Comparison of ENCODE assay signal across 8 cellular contexts in the genomic region with DNA sequence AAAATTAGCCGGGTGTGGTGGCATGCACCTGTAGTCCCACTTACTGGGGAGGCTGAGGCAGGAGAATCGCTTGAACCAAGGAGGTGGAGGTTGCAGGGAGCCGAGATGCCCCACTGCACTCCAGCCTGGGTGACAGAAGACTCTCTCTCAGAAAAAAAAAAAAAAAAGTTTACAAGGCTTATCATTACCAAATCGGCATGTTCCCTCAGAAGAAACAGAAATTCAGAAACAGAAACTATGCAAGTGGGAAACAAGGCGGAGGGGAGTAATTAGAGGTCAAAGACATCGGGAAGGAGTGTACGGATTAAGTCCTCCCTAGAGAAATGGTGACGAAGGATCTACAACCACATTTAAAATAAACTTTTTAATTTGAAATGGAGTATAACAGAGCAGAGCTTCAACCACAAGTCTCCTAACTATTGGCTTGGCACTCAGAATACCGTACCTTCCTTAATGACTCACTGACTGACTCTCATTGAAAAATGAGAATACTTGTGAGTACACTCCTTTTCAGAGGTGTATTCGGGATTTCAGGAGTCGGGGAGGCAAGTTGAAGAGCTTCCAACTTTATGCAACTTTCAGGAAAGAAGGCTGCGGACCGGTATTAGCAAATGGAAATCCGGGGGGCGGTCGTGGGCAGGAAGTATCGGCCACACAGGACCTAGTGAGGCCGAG. TPM values are rescaled to one million over a fixed set of nuclear protein-coding genes. Genes with fewer than 3 reads are reported as not detected.
DNase-seq lines count a peak whose midpoint lies in the region; ATAC-seq and TF ChIP-seq lines count a peak whose summit lies in the region.

No MANE protein-coding gene starts in this region.

- H3K27ac Mint-ChIP-seq in activated naive CD8-positive, alpha-beta T cell treated with anti-CD3 and anti-CD28 coated beads, Interleukin-2, amount 10 ng/mL, durations not matched to agents 7 days and 5 days, result peak overlapping the region; percentile 94

- ATAC-seq in activated T-cell treated with anti-CD3 and anti-CD28 coated beads, Interleukin-2, amount 50 U/mL, for 4 hours, result peak; percentile 54
- ATAC-seq in activated naive CD8-positive, alpha-beta T cell treated with anti-CD3 and anti-CD28 coated beads, Interleukin-2, amount 10 ng/mL, durations not matched to agents 7 days and 5 days (ENCODE audit: low read depth), result no peak
- ATAC-seq in heart right ventricle, result peak; percentile 1 to 31 (median 8)

- WGBS in HUES64, result 33% methylated on average over 15 of the region's 18 CpGs
- WGBS in heart right ventricle, 2 donors, result 14 to 16% methylated on average over 18 of the region's 18 CpGs

- H3K4me3 ChIP-seq in HUES64 (ENCODE audit: low read length) (peak overlapping the region; percentile 92), heart right ventricle (peak overlapping the region; percentile 72 to 98 (median 90))

- H3K9me3 ChIP-seq in HUES64 (ENCODE audit: insufficient read depth, low read depth, low read length) (no peaks in the 10 kb centered on the region), heart right ventricle (no peaks in the 10 kb centered on the region)

- H3K9ac ChIP-seq in HUES64 (ENCODE audit: low read depth, low read length), result peak overlapping the region; percentile 84

- peaks cover 10% of the 10 kb centered on the region for H3K4me1 Mint-ChIP-seq in activated T-cell treated with anti-CD3 and anti-CD28 coated beads, Interleukin-2, amount 50 U/mL, for 4 hours (ENCODE audit: low read depth)
- peaks cover 17% of the 10 kb centered on the region for H3K4me1 Mint-ChIP-seq in activated naive CD8-positive, alpha-beta T cell treated with anti-CD3 and anti-CD28 coated beads, Interleukin-2, amount 10 ng/mL, durations not matched to agents 7 days and 5 days

- POLR2A ChIA-PET in activated naive CD8-positive, alpha-beta T cell treated with anti-CD3 and anti-CD28 coated beads, Interleukin-2, amount 10 ng/mL, durations not matched to agents 7 days and 5 days (lab: Charles Lee), result interaction anchor here (0.7 to 1.8 kb wide), 3 partner anchors 66 to 555 kb away, joined by 5 to 9 read pairs (median 6); a partner anchor contains a TSS

- no peaks in the 10 kb centered on the region for H3K27me3 Mint-ChIP-seq in activated T-cell treated with anti-CD3 and anti-CD28 coated beads, Interleukin-2, amount 50 U/mL, for 4 hours (ENCODE audit: low read depth)
- H3K27me3 Mint-ChIP-seq in activated naive CD8-positive, alpha-beta T cell treated with anti-CD3 and anti-CD28 coated beads, Interleukin-2, amount 10 ng/mL, durations not matched to agents 7 days and 5 days, result no peaks in the 10 kb centered on the region

- peak overlapping the region; percentile 93 for H3K4me3 Mint-ChIP-seq in activated T-cell treated with anti-CD3 and anti-CD28 coated beads, Interleukin-2, amount 50 U/mL, for 4 hours
- H3K4me3 Mint-ChIP-seq in activated naive CD8-positive, alpha-beta T cell treated with anti-CD3 and anti-CD28 coated beads, Interleukin-2, amount 10 ng/mL, durations not matched to agents 7 days and 5 days, result peak overlapping the region; percentile 97

- H3K36me3 Mint-ChIP-seq in activated T-cell treated with anti-CD3 and anti-CD28 coated beads, Interleukin-2, amount 50 U/mL, for 4 hours (ENCODE audit: insufficient read depth), result peaks cover 5% of the 10 kb centered on the region
- H3K36me3 Mint-ChIP-seq in activated naive CD8-positive, alpha-beta T cell treated with anti-CD3 and anti-CD28 coated beads, Interleukin-2, amount 10 ng/mL, durations not matched to agents 7 days and 5 days, result peaks cover 3% of the 10 kb centered on the region

- intact Hi-C loops in heart right ventricle (cut with DNase I), result no loop called here

- no peak overlapping the region for H3K27ac ChIP-seq in HUES64 (ENCODE audit: low read depth, low read length)
- peak overlapping the region; percentile 91 to 99 (median 98) for H3K27ac ChIP-seq in heart right ventricle

- H3K27me3 ChIP-seq in HUES64 (ENCODE audit: insufficient read depth, low read length), result 0 out of 2 replicates have a peak, but pooled peaks cover 4% of the 10 kb centered on the region
- H3K27me3 ChIP-seq in heart right ventricle, result no peaks in the 10 kb centered on the region

- no peak for DNase-seq in activated T-cell treated with anti-CD3 and anti-CD28 coated beads, Interleukin-2, amount 50 U/mL, for 4 hours
- DNase-seq in activated T-cell treated with anti-CD3 and anti-CD28 coated beads, Interleukin-2, amount 50 U/mL, for 1 hour, result no peak
- no peak for DNase-seq in activated naive CD8-positive, alpha-beta T cell treated with anti-CD3 and anti-CD28 coated beads, Interleukin-2, amount 10 ng/mL, durations not matched to agents 7 days and 5 days
- DNase-seq in heart right ventricle (no peak), putamen (ENCODE audit: low spot score) (peak; percentile 15)
- no peak for DNase-seq in NK-92 treated with Interleukin-12 subunit alpha and Interleukin-12 subunit beta, amount 100 ng/mL, for 24 hours (lab: John Stamatoyannopoulos, UW)
- no peak for DNase-seq in activated CD4-positive, alpha-beta T cell treated with anti-CD3 and anti-CD28 coated beads for 48 hours

- H3K4me1 ChIP-seq in HUES64 (ENCODE audit: insufficient read depth, low read length), result no peaks in the 10 kb centered on the region
- H3K4me1 ChIP-seq in heart right ventricle, result peaks cover 0 to 17% (median 12%) of the 10 kb centered on the region in 9 donors

- no peak for TF ChIP-seq CTCF in heart right ventricle (IDR thresholded peaks at IDR 0.05)

- H3K9me3 Mint-ChIP-seq in activated T-cell treated with anti-CD3 and anti-CD28 coated beads, Interleukin-2, amount 50 U/mL, for 4 hours, result no peaks in the 10 kb centered on the region
- no peaks in the 10 kb centered on the region for H3K9me3 Mint-ChIP-seq in activated naive CD8-positive, alpha-beta T cell treated with anti-CD3 and anti-CD28 coated beads, Interleukin-2, amount 10 ng/mL, durations not matched to agents 7 days and 5 days

- H3K36me3 ChIP-seq in HUES64 (ENCODE audit: insufficient read depth, low read length), result peaks cover 11% of the 10 kb centered on the region
- peaks cover 0 to 18% (median 0%) of the 10 kb centered on the region in 9 donors for H3K36me3 ChIP-seq in heart right ventricle

RNA-seq across cellular contexts. Expression of a gene that starts 0.9 kb away (rescaled TPM):
- 1 to 10 TPM; 5.2 to 6.3 (median 5.9) TPM for total RNA-seq in activated T-cell treated with anti-CD3 and anti-CD28 coated beads, Interleukin-2, amount 50 U/mL, for 4 hours
- 3.2 TPM for polyA plus RNA-seq in HUES64 (2013, experiment 1 of 2)
- polyA plus RNA-seq in HUES64 (2013, experiment 2 of 2), result 4.6 TPM
- total RNA-seq in activated naive CD8-positive, alpha-beta T cell treated with anti-CD3 and anti-CD28 coated beads, Interleukin-2, amount 10 ng/mL, durations not matched to agents 7 days and 5 days, result 10 to 100 TPM; 13.5 to 14.4 TPM
- 1 to 10 TPM; 6.5 to 10.0 (median 8.2) TPM for total RNA-seq in heart right ventricle
- 1 to 10 TPM; 3.8 to 5.8 TPM for polyA plus RNA-seq in heart right ventricle

RNA-seq across cellular contexts. Expression of a gene that starts 1.0 kb away (rescaled TPM):
- total RNA-seq in activated T-cell treated with anti-CD3 and anti-CD28 coated beads, Interleukin-2, amount 50 U/mL, for 4 hours, result 1 to 10 TPM; 1.4 to 1.6 (median 1.5) TPM
- 1.0 TPM for polyA plus RNA-seq in HUES64 (2013, experiment 1 of 2)
- polyA plus RNA-seq in HUES64 (2013, experiment 2 of 2), result 0.95 TPM
- 1 to 10 TPM; 1.2 to 2.9 TPM for total RNA-seq in activated naive CD8-positive, alpha-beta T cell treated with anti-CD3 and anti-CD28 coated beads, Interleukin-2, amount 10 ng/mL, durations not matched to agents 7 days and 5 days
- total RNA-seq in heart right ventricle, result 1 to 10 TPM; 1.8 to 5.9 (median 3.4) TPM
- 1 to 10 TPM; 3.1 to 5.4 TPM for polyA plus RNA-seq in heart right ventricle
